ENCODE assay signal across 30 cellular contexts in genomic region chr17:6274310-6274709, GRCh38.
"Had no signal": no experiment of that assay in that cellular context is flagged by ENCODE, and none has a peak within 500 bp of the region (broad histone marks: within the 10 kb centered on the region; RNA-seq: fewer than 3 reads in every experiment).

No MANE protein-coding gene starts in this region.

- H3K27ac ChIP-seq: ascending aorta, breast epithelium, cardiac muscle cell, colonic mucosa, epithelial cell of prostate, esophagus squamous epithelium, gastroesophageal sphincter, heart right ventricle, WERI-Rb-1 had no signal

- H3K4me1 ChIP-seq: ascending aorta, breast epithelium, colonic mucosa, esophagus squamous epithelium, gastroesophageal sphincter, heart right ventricle had no signal

- FAIRE-seq: endometrium, endothelial cell of umbilical vein had no signal

- H3K4me3 ChIP-seq: ascending aorta, breast epithelium, cardiac muscle cell, colonic mucosa, esophagus squamous epithelium, gastroesophageal sphincter, heart right ventricle had no signal

- H3K9me3 ChIP-seq: ascending aorta, breast epithelium, colonic mucosa, esophagus squamous epithelium, gastroesophageal sphincter, heart right ventricle had no signal

- H3K27me3 ChIP-seq: ascending aorta, breast epithelium, cardiac muscle cell, colonic mucosa, esophagus squamous epithelium, gastroesophageal sphincter had no signal

- H3K36me3 ChIP-seq: ascending aorta, breast epithelium, cardiac muscle cell, colonic mucosa, esophagus squamous epithelium, gastroesophageal sphincter, heart right ventricle, WERI-Rb-1 had no signal

- ATAC-seq: activated CD4-positive, CD25-positive, alpha-beta regulatory T cell treated with anti-CD3 and anti-CD28 coated beads, Interleukin-2, amount 50 U/mL, for 24 hours; activated naive CD4-positive, alpha-beta T cell treated with anti-CD3 and anti-CD28 coated beads, Interleukin-2, amount 50 U/mL, for 72 hours; activated T-cell treated with anti-CD3 and anti-CD28 coated beads, Interleukin-2, amount 50 U/mL, for 72 hours; gastroesophageal sphincter; heart right ventricle; T-helper 17 cell had no signal

- DNase-seq: activated B cell treated with CpG ODN at 0.5 μM for 24 hours; activated CD4-positive, alpha-beta memory T cell treated with anti-CD3 and anti-CD28 coated beads, Interleukin-2, amount 10 ng/mL, durations not matched to agents 7 days and 5 days; activated CD4-positive, alpha-beta T cell treated with anti-CD3 and anti-CD28 coated beads for 48 hours; activated CD8-positive, alpha-beta memory T cell treated with anti-CD3 and anti-CD28 coated beads, Interleukin-2, amount 50 U/mL, for 48 hours; activated gamma-delta T cell; activated naive CD4-positive, alpha-beta T cell; activated naive CD4-positive, alpha-beta T cell treated with anti-CD3 and anti-CD28 coated beads, Interleukin-2, amount 10 ng/mL, durations not matched to agents 7 days and 5 days; activated naive CD8-positive, alpha-beta T cell treated with anti-CD3 and anti-CD28 coated beads, Interleukin-2, amount 10 ng/mL, durations not matched to agents 7 days and 5 days; activated T-cell treated with anti-CD3 and anti-CD28 coated beads for 4 hours; activated T-cell treated with anti-CD3 and anti-CD28 coated beads, Interleukin-2, amount 50 U/mL, for 24 hours; activated T-cell treated with anti-CD3 and anti-CD28 coated beads, Interleukin-2, amount 50 U/mL, for 72 hours; central memory CD4-positive, alpha-beta T cell; cerebellar nuclear complex; colonic mucosa; effector CD8-positive, alpha-beta T cell; esophagus squamous epithelium; foreskin melanocyte; heart right ventricle; T-helper 17 cell; T1000; WERI-Rb-1 had no signal
